Comparison of ENCODE assay signal across 20 cellular contexts in the genomic region with DNA sequence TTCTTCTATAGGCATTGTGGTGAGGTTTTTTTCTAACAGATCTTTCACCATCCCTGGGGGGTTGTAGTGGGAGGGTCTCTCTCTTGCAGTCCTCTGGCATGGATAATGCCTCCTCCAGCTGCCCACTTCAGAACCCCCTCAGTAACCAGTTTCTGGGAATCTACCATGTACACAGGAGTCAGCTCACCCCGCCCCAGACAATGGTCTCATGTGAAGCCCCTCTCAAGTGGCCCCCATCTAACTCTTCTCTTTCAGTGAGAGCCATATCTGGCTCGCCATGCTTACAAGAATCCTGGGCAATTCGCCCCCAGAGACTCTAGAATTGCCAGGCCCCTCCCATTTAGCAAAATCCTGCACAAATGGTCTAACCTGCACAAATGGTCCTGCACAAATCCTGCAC.
DNase-seq lines count a peak whose midpoint lies in the region; ATAC-seq and TF ChIP-seq lines count a peak whose summit lies in the region.
"Had no signal": no experiment of that assay in that cellular context is flagged by ENCODE, and none has a peak within 500 bp of the region (broad histone marks: within the 10 kb centered on the region; RNA-seq: fewer than 3 reads in every experiment).

No MANE protein-coding gene starts in this region.

- DNase-seq in coronary artery (ENCODE audit: low spot score), result peak; percentile 33
- DNase-seq in osteocyte (ENCODE audit: extremely low spot score, unreplicated experiment), result peak; percentile 56
- DNase-seq in activated CD4-positive, alpha-beta T cell treated with anti-CD3 and anti-CD28 coated beads, Interleukin-2, amount 50 U/mL, for 1 hour, result no peak
- no peak for DNase-seq in stimulated activated CD4-positive, alpha-beta T cell treated with anti-CD3 and anti-CD28 coated beads, Interleukin-12 subunit alpha, Interleukin-12 subunit beta, amount 100 ng/mL, for 4 hours
- DNase-seq in gastrocnemius medialis, result no peak
- DNase-seq: 8988T; ACHN; AML-193; BE2C; Caco-2; CD4-positive, CD25-positive, alpha-beta regulatory T cell; DMS153; DND-41; GM23248; H7; HCEC 1CT had no signal

- peaks cover 12% of the 10 kb centered on the region for H3K4me1 Mint-ChIP-seq in osteocyte (ENCODE audit: unreplicated experiment)
- H3K4me1 Mint-ChIP-seq: CD4-positive, CD25-positive, alpha-beta regulatory T cell had no signal

- TF ChIP-seq CTCF in coronary artery (IDR thresholded peaks at IDR 0.05) (no peak), osteocyte (IDR thresholded peaks at IDR 0.05) (no peak), gastrocnemius medialis (IDR thresholded peaks at IDR 0.05 in 4 of 5, conservative IDR thresholded peaks at IDR 0.05 in 1 of 5) (no peak)

- no peak overlapping the region for H3K4me3 ChIP-seq in BLaER1
- H3K4me3 ChIP-seq in coronary artery, result no peak overlapping the region
- H3K4me3 ChIP-seq in gastrocnemius medialis, result no peak overlapping the region
- H3K4me3 ChIP-seq: A549, GM23248 had no signal

- H3K9me3 ChIP-seq in BLaER1, result no peaks in the 10 kb centered on the region
- H3K9me3 ChIP-seq in gastrocnemius medialis, result no peaks in the 10 kb centered on the region
- H3K9me3 ChIP-seq: A549, BE2C, Caco-2 had no signal

- in situ Hi-C loops in gastrocnemius medialis (cut with MboI; ENCODE audit: low sequenced_read_pairs in 4 of 4), result loop anchor here in 1 of 4 donors (10.0 kb wide), 1 partner anchor 108 kb away; no protein-coding TSS in a partner anchor

- H3K4me1 ChIP-seq in BLaER1 (peaks cover 23% of the 10 kb centered on the region), gastrocnemius medialis (no peaks in the 10 kb centered on the region)
- H3K4me1 ChIP-seq: A549, Caco-2 had no signal

- H3K27ac ChIP-seq in BLaER1 (no peak overlapping the region), coronary artery (no peak overlapping the region), gastrocnemius medialis (no peak overlapping the region)
- H3K27ac ChIP-seq: A549, C4-2B, GM23248 had no signal

- TF ChIP-seq POLR2A in gastrocnemius medialis (IDR thresholded peaks at IDR 0.05), result no peak

- H3K36me3 ChIP-seq in BLaER1 (no peaks in the 10 kb centered on the region), gastrocnemius medialis (no peaks in the 10 kb centered on the region)
- H3K36me3 ChIP-seq: BE2C had no signal

- no peaks in the 10 kb centered on the region for H4K20me1 ChIP-seq in BLaER1

- H3K9ac ChIP-seq in BLaER1, result no peak overlapping the region
- H3K9ac ChIP-seq: GM23248 had no signal

- no peaks in the 10 kb centered on the region for H3K27me3 Mint-ChIP-seq in osteocyte (ENCODE audit: unreplicated experiment)
- H3K27me3 Mint-ChIP-seq: CD4-positive, CD25-positive, alpha-beta regulatory T cell had no signal

- H3K4me2 ChIP-seq in BLaER1, result peak overlapping the region; percentile 52
- H3K4me2 ChIP-seq: A549 had no signal

- no peaks in the 10 kb centered on the region for H3K9me3 Mint-ChIP-seq in osteocyte (ENCODE audit: unreplicated experiment)
- H3K9me3 Mint-ChIP-seq: CD8-positive, alpha-beta T cell had no signal

- H3K36me3 Mint-ChIP-seq in osteocyte (ENCODE audit: unreplicated experiment), result no peaks in the 10 kb centered on the region
- H3K36me3 Mint-ChIP-seq: CD4-positive, CD25-positive, alpha-beta regulatory T cell; CD8-positive, alpha-beta T cell had no signal

- intact Hi-C loops in gastrocnemius medialis (cut with DNase I; ENCODE audit: low total_unique reads), result no loop called here

- no peak overlapping the region for H3K4me3 Mint-ChIP-seq in osteocyte (ENCODE audit: unreplicated experiment)
- H3K4me3 Mint-ChIP-seq: CD4-positive, CD25-positive, alpha-beta regulatory T cell; CD8-positive, alpha-beta T cell had no signal

- ATAC-seq in gastrocnemius medialis, result no peak
- ATAC-seq: A549; CD8-positive, alpha-beta T cell had no signal

- H3K27me3 ChIP-seq in BLaER1 (no peaks in the 10 kb centered on the region), gastrocnemius medialis (peaks cover 0 to 2% (median 0%) of the 10 kb centered on the region in 3 donors)
- H3K27me3 ChIP-seq: BE2C had no signal

- no peak overlapping the region for H3K27ac Mint-ChIP-seq in osteocyte (ENCODE audit: unreplicated experiment)
- H3K27ac Mint-ChIP-seq: CD4-positive, CD25-positive, alpha-beta regulatory T cell; CD8-positive, alpha-beta T cell had no signal

Comparison
In these comparisons a context has a peak if more than half of its experiments do, and no peak if none do; other contexts are left out.
1. DNase-seq: peak in coronary artery (single experiment) and osteocyte (single experiment); none in activated CD4-positive, alpha-beta T cell treated with anti-CD3 and anti-CD28 coated beads, Interleukin-2, amount 50 U/mL, for 1 hour (single experiment), stimulated activated CD4-positive, alpha-beta T cell treated with anti-CD3 and anti-CD28 coated beads, Interleukin-12 subunit alpha, Interleukin-12 subunit beta, amount 100 ng/mL, for 4 hours (single experiment) and gastrocnemius medialis (0 of 2).